Comparison of ENCODE assay signal across 8 cellular contexts in the genomic region with DNA sequence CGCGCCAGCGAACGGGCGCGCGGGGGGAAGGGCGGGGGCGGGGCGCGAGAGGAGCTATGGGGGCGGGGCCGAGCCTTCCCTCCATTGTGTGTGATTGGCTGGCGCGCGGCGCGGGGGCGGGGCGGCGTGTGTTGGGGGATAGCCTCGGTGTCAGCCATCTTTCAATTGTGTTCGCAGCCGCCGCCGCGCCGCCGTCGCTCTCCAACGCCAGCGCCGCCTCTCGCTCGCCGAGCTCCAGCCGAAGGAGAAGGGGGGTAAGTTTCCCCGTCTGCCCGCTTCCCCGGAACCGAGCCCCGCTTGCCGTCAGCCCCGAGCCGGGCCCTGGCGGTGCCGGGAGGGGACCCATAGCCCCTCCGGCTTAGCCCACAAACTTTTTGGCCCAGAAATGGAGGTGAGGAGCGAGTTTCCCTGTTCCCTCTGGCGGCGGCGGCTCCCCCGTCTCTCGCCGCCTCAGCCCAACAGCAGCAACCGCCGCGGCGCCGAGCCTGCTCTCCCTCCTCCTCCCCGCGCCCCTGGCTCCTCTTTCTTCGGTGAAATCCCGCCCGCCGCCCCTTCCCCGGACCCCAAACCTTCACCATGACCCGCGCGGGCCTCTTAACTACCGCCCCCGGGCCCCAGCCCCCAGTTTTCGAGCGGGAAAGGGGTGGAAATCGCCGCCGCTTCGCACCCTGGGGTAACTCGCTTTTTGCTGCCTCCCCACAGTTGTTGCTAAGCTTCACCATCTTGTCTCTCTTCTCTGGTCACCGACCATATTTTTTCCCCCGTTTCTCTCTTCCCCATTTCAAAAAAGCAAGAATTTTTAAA. TPM values are rescaled to one million over a fixed set of nuclear protein-coding genes. Genes with fewer than 3 reads are reported as not detected.
A peak's percentile ranks its signal among the peaks of the same experiment; 100 is the strongest.
DNase-seq lines count a peak whose midpoint lies in the region; ATAC-seq and TF ChIP-seq lines count a peak whose summit lies in the region.

TSS of gene H3-3A (plus strand) at position 159 of the 804 bp plus-strand sequence. CDS start 1,636 bp downstream, outside the sequence.

- peak within 1 kb of the TSS; percentile 71 for H3K4me3 ChIP-seq in LNCaP clone FGC (ENCODE audit: low read depth, low read length)
- H3K4me3 ChIP-seq in fibroblast of lung (replicated peaks in 1 of 4; ENCODE audit: control extremely low read depth in 1 of 4, insufficient read depth in 1 of 4, low read depth in 3 of 4, low read length in 4 of 4) = peak within 1 kb of the TSS; percentile 93 to 97 (median 96)

- peak; percentile 99 for DNase-seq in Daoy (ENCODE audit: low read depth)
- DNase-seq in GOT3 (lab: John Stamatoyannopoulos, UW) = peak; percentile 89
- DNase-seq in LNCaP clone FGC (ENCODE audit: low read depth) = peak; percentile 56
- DNase-seq in RPMI8226 = peak; percentile 99
- peak; percentile 98 for DNase-seq in activated T-helper 1 cell treated with anti-CD3 and anti-CD28 coated beads, Interleukin-2, amount 50 U/mL, for 16 hours (ENCODE audit: low read depth in 1 of 2, low spot score in 1 of 2)
- peak; percentile 86 to 94 for DNase-seq in fibroblast of lung (ENCODE audit: low read depth in 2 of 2)
- DNase-seq in naive thymus-derived CD8-positive, alpha-beta T cell = peak; percentile 95 to 99 (median 98)
- peak; percentile 95 to 99 (median 98) for DNase-seq in stimulated activated naive CD4-positive, alpha-beta T cell (lab: John Stamatoyannopoulos, UW)

- H3K4me3 Mint-ChIP-seq in naive thymus-derived CD8-positive, alpha-beta T cell = peak within 1 kb of the TSS; percentile 98 to 100 (median 100)

- POLR2A ChIA-PET in naive thymus-derived CD8-positive, alpha-beta T cell (lab: Charles Lee) = interaction anchor here (0.5 to 7.0 kb wide), 46 partner anchors 9 to 878 kb away, joined by 3 to 547 read pairs (median 6); partner anchors contain the start of genes COQ8A, LBR, LEFTY1 and PYCR2

- H3K4me2 ChIP-seq in fibroblast of lung (ENCODE audit: extremely low read depth, insufficient read depth, low read length) = peak within 1 kb of the TSS; percentile 87

- no peaks in the 10 kb centered on the region for H3K27me3 ChIP-seq in fibroblast of lung (ENCODE audit: control insufficient read depth, insufficient read depth, low read length)

- peak within 1 kb of the TSS; percentile 98 to 100 (median 99) for H3K27ac Mint-ChIP-seq in naive thymus-derived CD8-positive, alpha-beta T cell

- H3K4me1 Mint-ChIP-seq in naive thymus-derived CD8-positive, alpha-beta T cell = peaks cover 29 to 70% (median 54%) of the 10 kb centered on the region in 4 donors

- no peaks in the 10 kb centered on the region for H3K27me3 Mint-ChIP-seq in naive thymus-derived CD8-positive, alpha-beta T cell

- H3K4me1 ChIP-seq in fibroblast of lung (ENCODE audit: control insufficient read depth, extremely low read depth, insufficient read depth, low read length) = no peaks in the 10 kb centered on the region

- no peaks in the 10 kb centered on the region for H3K9me3 ChIP-seq in fibroblast of lung (ENCODE audit: control insufficient read depth, insufficient read depth, low read depth, low read length)

- TF ChIP-seq CTCF in LNCaP clone FGC (IDR thresholded peaks at IDR 0.05; ENCODE audit: control insufficient read depth, extremely low read depth, insufficient read depth) (no peak), fibroblast of lung (conservative IDR thresholded peaks at IDR 0.05 in 1 of 2, IDR thresholded peaks at IDR 0.05 in 1 of 2; ENCODE audit: low read depth in 1 of 2, low read length in 2 of 2) (no peak)

- peaks cover 4 to 52% (median 32%) of the 10 kb centered on the region in 3 donors for H3K36me3 Mint-ChIP-seq in naive thymus-derived CD8-positive, alpha-beta T cell

- H3K9ac ChIP-seq in fibroblast of lung (ENCODE audit: insufficient read depth, low read length) = peak within 1 kb of the TSS; percentile 95

- H3K36me3 ChIP-seq in fibroblast of lung (ENCODE audit: control insufficient read depth, insufficient read depth, low read length) = peaks cover 3% of the 10 kb centered on the region

- no peaks in the 10 kb centered on the region for H3K9me3 Mint-ChIP-seq in naive thymus-derived CD8-positive, alpha-beta T cell

- H2AFZ ChIP-seq in fibroblast of lung (ENCODE audit: low read length) = peak within 1 kb of the TSS; percentile 91

- H4K20me1 ChIP-seq in fibroblast of lung (ENCODE audit: control insufficient read depth, extremely low read depth, insufficient read depth, low read length) = peaks cover 12% of the 10 kb centered on the region

- peak within 1 kb of the TSS; percentile 94 for H3K27ac ChIP-seq in fibroblast of lung (ENCODE audit: insufficient read depth, low read length)

- H3K79me2 ChIP-seq in fibroblast of lung (ENCODE audit: control insufficient read depth, insufficient read depth, low read length) = peaks cover 43% of the 10 kb centered on the region

- ATAC-seq in naive thymus-derived CD8-positive, alpha-beta T cell = peak; percentile 77 to 81

RNA-seq across cellular contexts. Expression of gene H3-3A, which starts in this region (rescaled TPM):
- 266 and 305 TPM in 2 replicates for total RNA-seq in Daoy (2014; rRNA removed; shearing (Covaris generic))
- 86.2 and 105 TPM in 2 replicates for total RNA-seq in fibroblast of lung
- polyA plus RNA-seq in fibroblast of lung = 285 and 312 TPM in 2 replicates
- polyA plus RNA-seq in fibroblast of lung (2012) = 315 and 365 TPM in 2 replicates
- 0.37 and 8.7 TPM in 2 replicates for polyA minus RNA-seq in fibroblast of lung (ENCODE audit: low replicate concordance)
- 100 to 1,000 TPM; 440 to 444 TPM for total RNA-seq in naive thymus-derived CD8-positive, alpha-beta T cell
- polyA plus RNA-seq in naive thymus-derived CD8-positive, alpha-beta T cell = 100 to 1,000 TPM; 736 to 904 (median 888) TPM

Comparison
In these comparisons a context has a peak if more than half of its experiments do, and no peak if none do; other contexts are left out.
1. Peak in every context shown above with its lines: DNase-seq, ATAC-seq, H3K4me3 ChIP-seq and H3K27ac ChIP-seq.